1 cellular context compared by ENCODE assay signal in genomic region chr16:18789515-18789849, GRCh38.
TF ChIP-seq lines count a peak whose summit lies in the region.

No MANE protein-coding gene starts in this region.

TF ChIP-seq in HepG2, 621 proteins besides CTCF, POLR2A, EP300 and RAD21 (continued from another document):
- TF ChIP-seq, protein P1, sequence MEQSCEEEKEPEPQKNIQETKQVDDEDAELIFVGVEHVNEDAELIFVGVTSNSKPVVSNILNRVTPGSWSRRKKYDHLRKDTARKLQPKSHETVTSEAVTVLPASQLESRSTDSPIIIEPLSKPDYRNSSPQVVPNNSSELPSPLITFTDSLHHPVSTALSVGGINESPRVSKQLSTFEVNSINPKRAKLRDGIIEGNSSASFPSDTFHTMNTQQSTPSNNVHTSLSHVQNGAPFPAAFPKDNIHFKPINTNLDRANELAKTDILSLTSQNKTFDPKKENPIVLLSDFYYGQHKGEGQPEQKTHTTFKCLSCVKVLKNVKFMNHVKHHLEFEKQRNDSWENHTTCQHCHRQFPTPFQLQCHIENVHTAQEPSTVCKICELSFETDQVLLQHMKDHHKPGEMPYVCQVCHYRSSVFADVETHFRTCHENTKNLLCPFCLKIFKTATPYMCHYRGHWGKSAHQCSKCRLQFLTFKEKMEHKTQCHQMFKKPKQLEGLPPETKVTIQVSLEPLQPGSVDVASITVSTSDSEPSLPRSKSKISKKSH (CRISPR knock-in tag; IDR thresholded peaks at IDR 0.05; ENCODE audit: borderline replicate concordance), result no peak
- TF ChIP-seq ZNF24 (IDR thresholded peaks at IDR 0.05), result no peak
- TF ChIP-seq SP1 (IDR thresholded peaks at IDR 0.05), result no peak
- no peak for TF ChIP-seq SP1 (CRISPR knock-in tag; IDR thresholded peaks at IDR 0.05)
- TF ChIP-seq, protein P2, sequence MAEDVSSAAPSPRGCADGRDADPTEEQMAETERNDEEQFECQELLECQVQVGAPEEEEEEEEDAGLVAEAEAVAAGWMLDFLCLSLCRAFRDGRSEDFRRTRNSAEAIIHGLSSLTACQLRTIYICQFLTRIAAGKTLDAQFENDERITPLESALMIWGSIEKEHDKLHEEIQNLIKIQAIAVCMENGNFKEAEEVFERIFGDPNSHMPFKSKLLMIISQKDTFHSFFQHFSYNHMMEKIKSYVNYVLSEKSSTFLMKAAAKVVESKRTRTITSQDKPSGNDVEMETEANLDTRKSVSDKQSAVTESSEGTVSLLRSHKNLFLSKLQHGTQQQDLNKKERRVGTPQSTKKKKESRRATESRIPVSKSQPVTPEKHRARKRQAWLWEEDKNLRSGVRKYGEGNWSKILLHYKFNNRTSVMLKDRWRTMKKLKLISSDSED (CRISPR knock-in tag; IDR thresholded peaks at IDR 0.05), result no peak
- TF ChIP-seq ZNF816 (CRISPR knock-in tag; IDR thresholded peaks at IDR 0.05; ENCODE audit: borderline replicate concordance), result 0 out of 2 replicates have a peak, but pooled peaks have one; percentile 15
- TF ChIP-seq, protein P3, sequence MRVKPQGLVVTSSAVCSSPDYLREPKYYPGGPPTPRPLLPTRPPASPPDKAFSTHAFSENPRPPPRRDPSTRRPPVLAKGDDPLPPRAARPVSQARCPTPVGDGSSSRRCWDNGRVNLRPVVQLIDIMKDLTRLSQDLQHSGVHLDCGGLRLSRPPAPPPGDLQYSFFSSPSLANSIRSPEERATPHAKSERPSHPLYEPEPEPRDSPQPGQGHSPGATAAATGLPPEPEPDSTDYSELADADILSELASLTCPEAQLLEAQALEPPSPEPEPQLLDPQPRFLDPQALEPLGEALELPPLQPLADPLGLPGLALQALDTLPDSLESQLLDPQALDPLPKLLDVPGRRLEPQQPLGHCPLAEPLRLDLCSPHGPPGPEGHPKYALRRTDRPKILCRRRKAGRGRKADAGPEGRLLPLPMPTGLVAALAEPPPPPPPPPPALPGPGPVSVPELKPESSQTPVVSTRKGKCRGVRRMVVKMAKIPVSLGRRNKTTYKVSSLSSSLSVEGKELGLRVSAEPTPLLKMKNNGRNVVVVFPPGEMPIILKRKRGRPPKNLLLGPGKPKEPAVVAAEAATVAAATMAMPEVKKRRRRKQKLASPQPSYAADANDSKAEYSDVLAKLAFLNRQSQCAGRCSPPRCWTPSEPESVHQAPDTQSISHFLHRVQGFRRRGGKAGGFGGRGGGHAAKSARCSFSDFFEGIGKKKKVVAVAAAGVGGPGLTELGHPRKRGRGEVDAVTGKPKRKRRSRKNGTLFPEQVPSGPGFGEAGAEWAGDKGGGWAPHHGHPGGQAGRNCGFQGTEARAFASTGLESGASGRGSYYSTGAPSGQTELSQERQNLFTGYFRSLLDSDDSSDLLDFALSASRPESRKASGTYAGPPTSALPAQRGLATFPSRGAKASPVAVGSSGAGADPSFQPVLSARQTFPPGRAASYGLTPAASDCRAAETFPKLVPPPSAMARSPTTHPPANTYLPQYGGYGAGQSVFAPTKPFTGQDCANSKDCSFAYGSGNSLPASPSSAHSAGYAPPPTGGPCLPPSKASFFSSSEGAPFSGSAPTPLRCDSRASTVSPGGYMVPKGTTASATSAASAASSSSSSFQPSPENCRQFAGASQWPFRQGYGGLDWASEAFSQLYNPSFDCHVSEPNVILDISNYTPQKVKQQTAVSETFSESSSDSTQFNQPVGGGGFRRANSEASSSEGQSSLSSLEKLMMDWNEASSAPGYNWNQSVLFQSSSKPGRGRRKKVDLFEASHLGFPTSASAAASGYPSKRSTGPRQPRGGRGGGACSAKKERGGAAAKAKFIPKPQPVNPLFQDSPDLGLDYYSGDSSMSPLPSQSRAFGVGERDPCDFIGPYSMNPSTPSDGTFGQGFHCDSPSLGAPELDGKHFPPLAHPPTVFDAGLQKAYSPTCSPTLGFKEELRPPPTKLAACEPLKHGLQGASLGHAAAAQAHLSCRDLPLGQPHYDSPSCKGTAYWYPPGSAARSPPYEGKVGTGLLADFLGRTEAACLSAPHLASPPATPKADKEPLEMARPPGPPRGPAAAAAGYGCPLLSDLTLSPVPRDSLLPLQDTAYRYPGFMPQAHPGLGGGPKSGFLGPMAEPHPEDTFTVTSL (CRISPR knock-in tag; IDR thresholded peaks at IDR 0.05; ENCODE audit: borderline replicate concordance), result no peak
- no peak for TF ChIP-seq PHF20 (CRISPR knock-in tag; IDR thresholded peaks at IDR 0.05)
- TF ChIP-seq MYNN (CRISPR knock-in tag; IDR thresholded peaks at IDR 0.05; ENCODE audit: low read depth), result no peak
- TF ChIP-seq, protein P4, sequence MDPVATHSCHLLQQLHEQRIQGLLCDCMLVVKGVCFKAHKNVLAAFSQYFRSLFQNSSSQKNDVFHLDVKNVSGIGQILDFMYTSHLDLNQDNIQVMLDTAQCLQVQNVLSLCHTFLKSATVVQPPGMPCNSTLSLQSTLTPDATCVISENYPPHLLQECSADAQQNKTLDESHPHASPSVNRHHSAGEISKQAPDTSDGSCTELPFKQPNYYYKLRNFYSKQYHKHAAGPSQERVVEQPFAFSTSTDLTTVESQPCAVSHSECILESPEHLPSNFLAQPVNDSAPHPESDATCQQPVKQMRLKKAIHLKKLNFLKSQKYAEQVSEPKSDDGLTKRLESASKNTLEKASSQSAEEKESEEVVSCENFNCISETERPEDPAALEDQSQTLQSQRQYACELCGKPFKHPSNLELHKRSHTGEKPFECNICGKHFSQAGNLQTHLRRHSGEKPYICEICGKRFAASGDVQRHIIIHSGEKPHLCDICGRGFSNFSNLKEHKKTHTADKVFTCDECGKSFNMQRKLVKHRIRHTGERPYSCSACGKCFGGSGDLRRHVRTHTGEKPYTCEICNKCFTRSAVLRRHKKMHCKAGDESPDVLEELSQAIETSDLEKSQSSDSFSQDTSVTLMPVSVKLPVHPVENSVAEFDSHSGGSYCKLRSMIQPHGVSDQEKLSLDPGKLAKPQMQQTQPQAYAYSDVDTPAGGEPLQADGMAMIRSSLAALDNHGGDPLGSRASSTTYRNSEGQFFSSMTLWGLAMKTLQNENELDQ (CRISPR knock-in tag; IDR thresholded peaks at IDR 0.05; ENCODE audit: borderline replicate concordance), result 0 out of 2 replicates have a peak, but pooled peaks have one; percentile 12
